ENCODE assay signal across 20 cellular contexts in genomic region chr10:13893926-13894325, GRCh38.
DNase-seq lines count a peak whose midpoint lies in the region; ATAC-seq, FAIRE-seq and TF ChIP-seq lines count a peak whose summit lies in the region.
"Had no signal": no experiment of that assay in that cellular context is flagged by ENCODE, and none has a peak within 500 bp of the region (broad histone marks: within the 10 kb centered on the region; RNA-seq: fewer than 3 reads in every experiment).

No MANE protein-coding gene starts in this region.

- H3K4me3 ChIP-seq in GM23338 (no peak overlapping the region), fibroblast of villous mesenchyme (ENCODE audit: low read depth, low read length) (no peak overlapping the region), osteoblast (ENCODE audit: insufficient read depth, low read length) (no peak overlapping the region), kidney (ENCODE audit: low read length in 2 of 2) (no peak overlapping the region)
- H3K4me3 ChIP-seq: left lung, Peyer's patch, skin epidermis had no signal

- H3K27ac ChIP-seq in GM23338 (ENCODE audit: low read depth) (no peak overlapping the region), osteoblast (ENCODE audit: low read depth, low read length) (no peak overlapping the region), kidney (ENCODE audit: low read depth in 2 of 2, low read length in 2 of 2) (no peak overlapping the region)
- H3K27ac ChIP-seq: HL-60, left lung, Peyer's patch had no signal

- H4K20me1 ChIP-seq in GM23338 (replicated peaks; ENCODE audit: insufficient read depth) (no peaks in the 10 kb centered on the region), osteoblast (ENCODE audit: insufficient read depth, low read length) (no peaks in the 10 kb centered on the region)

- no peaks in the 10 kb centered on the region for H3K36me3 Mint-ChIP-seq in GM23338 (ENCODE audit: low read depth)
- H3K36me3 Mint-ChIP-seq: activated naive CD4-positive, alpha-beta T cell treated with anti-CD3 and anti-CD28 coated beads, Interleukin-2, amount 50 U/mL, for 24 hours had no signal

- no peak for FAIRE-seq in kidney (lab: Jason Lieb, UNC)

- H3K79me2 ChIP-seq in GM23338 (replicated peaks; ENCODE audit: insufficient read depth) (peaks cover 15% of the 10 kb centered on the region), osteoblast (ENCODE audit: insufficient read depth, low read length) (peaks cover 25% of the 10 kb centered on the region)

- H3K9ac ChIP-seq in kidney (ENCODE audit: low read length in 2 of 2): no peak overlapping the region

- H3K4me1 Mint-ChIP-seq in GM23338: peaks cover 33% of the 10 kb centered on the region

- peaks cover 33% of the 10 kb centered on the region for H3K27me3 Mint-ChIP-seq in GM23338 (ENCODE audit: insufficient read depth, low read depth, poor library complexity)

- in situ Hi-C loops in GM13977 (cut with MboI; ENCODE audit: low pct_unique_long_range_greater_than_20kb, low sequenced_read_pairs, unreplicated experiment): no loop called here

- intact Hi-C loops in kidney (cut with DNase I): no loop called here

- H3K27ac Mint-ChIP-seq in GM23338: no peak overlapping the region
- H3K27ac Mint-ChIP-seq: activated naive CD4-positive, alpha-beta T cell treated with anti-CD3 and anti-CD28 coated beads, Interleukin-2, amount 50 U/mL, for 24 hours had no signal

- H3K4me2 ChIP-seq in GM23338 (0 out of 2 replicates have a peak overlapping the region, but pooled peaks have one; percentile 38), osteoblast (ENCODE audit: insufficient read depth, low read length) (no peak overlapping the region)

- DNase-seq in GM23338 (ENCODE audit: low spot score): peak; percentile 44
- DNase-seq in fibroblast of villous mesenchyme (ENCODE audit: low read depth): peak; percentile 16
- peak; percentile 80 for DNase-seq in osteoblast (ENCODE audit: insufficient read length, low spot score, missing footprints)
- no peak for DNase-seq in kidney
- DNase-seq in GM13977 (ENCODE audit: low spot score): no peak
- DNase-seq: activated CD4-positive, alpha-beta T cell treated with anti-CD3 and anti-CD28 coated beads, Interleukin-2, amount 50 U/mL, for 4 hours; GOT3; hypothalamus; KG1; left lung; NCI-H1048; NCI-H2107; NCI-H82; Peyer's patch; stimulated activated CD4-positive, alpha-beta T cell treated with anti-CD3 and anti-CD28 coated beads, Interleukin-4, amount 100 ng/mL, for 1 hour had no signal

- ATAC-seq in GM23338: no peak
- ATAC-seq in SK-N-SH treated with all-trans-retinoic acid at 6 μM for 48 hours: peak; percentile 47
- no peak for ATAC-seq in HG03521 (IDR thresholded peaks at IDR 0.05; ENCODE audit: unreplicated experiment)
- ATAC-seq: left lung had no signal

- no peak for TF ChIP-seq CTCF in GM23338 (conservative IDR thresholded peaks at IDR 0.05; ENCODE audit: low read depth in 2 of 2)
- no peak for TF ChIP-seq CTCF in fibroblast of villous mesenchyme (IDR thresholded peaks at IDR 0.05; ENCODE audit: insufficient read depth, low read depth, low read length)
- no peak for TF ChIP-seq CTCF in osteoblast (IDR thresholded peaks at IDR 0.05; ENCODE audit: extremely low read depth, low read depth, low read length)
- TF ChIP-seq CTCF in kidney (IDR thresholded peaks at IDR 0.05; ENCODE audit: borderline replicate concordance, extremely low read depth, insufficient read depth): no peak
- no peak for TF ChIP-seq CTCF in GM13977 (IDR thresholded peaks at IDR 0.05; ENCODE audit: extremely low read depth, insufficient read depth, missing control alignments)

- no peaks in the 10 kb centered on the region for H3F3A ChIP-seq in GM23338 (replicated peaks; ENCODE audit: low read depth)

- no peak overlapping the region for H2AFZ ChIP-seq in GM23338
- no peak overlapping the region for H2AFZ ChIP-seq in osteoblast (ENCODE audit: low read length)

- no peaks in the 10 kb centered on the region for H3K36me3 ChIP-seq in GM23338 (ENCODE audit: insufficient read depth)
- H3K36me3 ChIP-seq in osteoblast (ENCODE audit: insufficient read depth, low read length): no peaks in the 10 kb centered on the region
- H3K36me3 ChIP-seq in kidney (ENCODE audit: control insufficient read depth in 1 of 2, insufficient read depth in 2 of 2, low read length in 2 of 2): no peaks in the 10 kb centered on the region
- H3K36me3 ChIP-seq: left lung, Peyer's patch had no signal

- H3K4me3 Mint-ChIP-seq in GM23338: no peak overlapping the region
- H3K4me3 Mint-ChIP-seq: activated naive CD4-positive, alpha-beta T cell treated with anti-CD3 and anti-CD28 coated beads, Interleukin-2, amount 50 U/mL, for 24 hours had no signal

- H3K27me3 ChIP-seq in GM23338 (ENCODE audit: insufficient read depth): peaks cover 36% of the 10 kb centered on the region
- no peaks in the 10 kb centered on the region for H3K27me3 ChIP-seq in osteoblast (ENCODE audit: insufficient read depth, low read length)
- H3K27me3 ChIP-seq: Peyer's patch had no signal

- no peaks in the 10 kb centered on the region for H3K9me2 ChIP-seq in GM23338 (ENCODE audit: insufficient read depth)

- H3K9me3 Mint-ChIP-seq in GM23338: no peaks in the 10 kb centered on the region
- H3K9me3 Mint-ChIP-seq: activated naive CD4-positive, alpha-beta T cell treated with anti-CD3 and anti-CD28 coated beads, Interleukin-2, amount 50 U/mL, for 24 hours had no signal

- H3K4me1 ChIP-seq in GM23338 (ENCODE audit: insufficient read depth) (peaks cover 27% of the 10 kb centered on the region), osteoblast (ENCODE audit: insufficient read depth, low read length) (peaks cover 15% of the 10 kb centered on the region), kidney (ENCODE audit: control insufficient read depth in 1 of 2, insufficient read depth in 1 of 2, low read depth in 1 of 2, low read length in 2 of 2) (no peaks in the 10 kb centered on the region)

- H3K9me3 ChIP-seq in osteoblast (ENCODE audit: low read depth, low read length): no peaks in the 10 kb centered on the region
- H3K9me3 ChIP-seq in kidney (ENCODE audit: control insufficient read depth in 1 of 2, low read length in 2 of 2): no peaks in the 10 kb centered on the region
- H3K9me3 ChIP-seq: left lung, Peyer's patch had no signal

TF ChIP-seq in GM23338, 12 proteins besides CTCF, POLR2A, EP300 and RAD21 (continues in another document):
- TF ChIP-seq ZNF331 (CRISPR knock-in tag; IDR thresholded peaks at IDR 0.05; ENCODE audit: low read depth) (no peak), NANOG (IDR thresholded peaks at IDR 0.05; ENCODE audit: borderline replicate concordance) (no peak), EZH2phosphoT487 (IDR thresholded peaks at IDR 0.05; ENCODE audit: unreplicated experiment) (no peak), EZH2 (IDR thresholded peaks at IDR 0.05; ENCODE audit: low read depth, unreplicated experiment) (no peak), JUNB (IDR thresholded peaks at IDR 0.05; ENCODE audit: unreplicated experiment) (no peak)

TF ChIP-seq in SK-N-SH treated with all-trans-retinoic acid at 6 μM for 48 hours, 23 proteins besides CTCF, POLR2A, EP300 and RAD21:
- TF ChIP-seq SNAI2 (CRISPR knock-in tag; IDR thresholded peaks at IDR 0.05): no peak
- TF ChIP-seq ZNF8 (CRISPR knock-in tag; IDR thresholded peaks at IDR 0.05): 0 out of 2 replicates have a peak, but pooled peaks have one; percentile 29
- 0 out of 2 replicates have a peak, but pooled peaks have one; percentile 19 for TF ChIP-seq TSHZ2 (CRISPR knock-in tag; IDR thresholded peaks at IDR 0.05)
- peak; percentile 57; the same call in 1 of the 2 replicates for TF ChIP-seq ZNF70 (CRISPR knock-in tag; IDR thresholded peaks at IDR 0.05)
- no peak for TF ChIP-seq ZFP30 (CRISPR knock-in tag; IDR thresholded peaks at IDR 0.05)
- TF ChIP-seq ZFP3 (CRISPR knock-in tag; IDR thresholded peaks at IDR 0.05): peak; percentile 41; the same call in 1 of the 2 replicates

Comparison
In these comparisons a context has a peak if more than half of its experiments do, and no peak if none do; other contexts are left out.
1. DNase-seq: peak in GM23338 (single experiment), fibroblast of villous mesenchyme (single experiment) and osteoblast (single experiment); none in kidney (single experiment) and GM13977 (single experiment).